ENCODE assay signal across 16 cellular contexts in the genomic region with DNA sequence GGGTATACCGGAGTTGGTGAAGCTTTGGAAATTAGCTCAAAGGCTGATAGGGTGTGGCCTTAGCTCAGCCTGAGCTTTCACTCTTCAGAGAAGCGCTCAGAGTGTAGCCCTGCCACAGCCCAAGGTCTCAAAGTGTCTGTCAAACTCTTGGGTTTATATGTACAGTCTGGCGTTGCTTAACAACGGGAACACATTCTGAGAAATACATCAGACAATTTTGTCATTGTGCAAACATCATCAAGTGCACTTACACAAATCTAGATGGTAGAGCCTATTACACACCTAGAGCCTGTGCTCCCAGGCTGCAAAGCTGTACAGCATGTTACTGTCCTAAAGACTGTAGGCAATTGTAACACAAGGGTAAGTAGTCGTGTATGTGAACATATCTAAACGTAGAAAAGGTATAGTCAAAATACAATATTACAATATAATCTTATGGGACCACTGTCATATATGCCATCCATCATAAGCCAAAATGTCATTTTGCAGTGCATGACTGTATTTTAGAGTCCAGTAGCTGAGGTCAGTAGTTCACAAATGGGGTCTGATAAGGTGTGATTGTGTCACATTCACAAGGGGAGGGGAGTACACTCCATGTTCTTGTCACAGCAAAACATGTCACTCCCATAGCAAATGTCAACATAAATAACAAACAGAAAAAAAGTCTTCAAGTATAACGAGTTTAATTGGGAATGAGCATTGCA. TPM values are rescaled to one million over a fixed set of nuclear protein-coding genes. Genes with fewer than 3 reads are reported as not detected.
DNase-seq lines count a peak whose midpoint lies in the region; ATAC-seq and TF ChIP-seq lines count a peak whose summit lies in the region.
"Had no signal": no experiment of that assay in that cellular context is flagged by ENCODE, and none has a peak within 500 bp of the region (broad histone marks: within the 10 kb centered on the region; RNA-seq: fewer than 3 reads in every experiment).

No MANE protein-coding gene starts in this region.

- H3K27ac ChIP-seq in body of pancreas = peak overlapping the region in 3 of 4 donors; percentile 8 to 77 (median 23)
- H3K27ac ChIP-seq in mucosa of rectum (ENCODE audit: low read depth in 2 of 2, low read length in 2 of 2) = peak overlapping the region; percentile 70 to 80
- no peak overlapping the region for H3K27ac ChIP-seq in vagina
- H3K27ac ChIP-seq: SK-N-MC had no signal

- TF ChIP-seq CTCF in body of pancreas (IDR thresholded peaks at IDR 0.05) (no peak), vagina (IDR thresholded peaks at IDR 0.05) (no peak)

- no peaks in the 10 kb centered on the region for H3K9me3 ChIP-seq in body of pancreas
- H3K9me3 ChIP-seq in mucosa of rectum (ENCODE audit: control insufficient read depth in 2 of 2, low read length in 2 of 2) = no peaks in the 10 kb centered on the region
- no peaks in the 10 kb centered on the region for H3K9me3 ChIP-seq in vagina

- 44 to 48% methylated on average over 7 of the region's 7 CpGs for WGBS in body of pancreas, 2 donors

- no peaks in the 10 kb centered on the region for H3K27me3 ChIP-seq in body of pancreas
- no peaks in the 10 kb centered on the region for H3K27me3 ChIP-seq in mucosa of rectum (ENCODE audit: control insufficient read depth in 2 of 2, insufficient read depth in 2 of 2, low read length in 2 of 2)
- no peaks in the 10 kb centered on the region for H3K27me3 ChIP-seq in vagina

- H3K36me3 ChIP-seq in body of pancreas (replicated peaks in 1 of 2; ENCODE audit: insufficient read depth in 1 of 2, low read depth in 2 of 2) (no peaks in the 10 kb centered on the region), mucosa of rectum (ENCODE audit: control insufficient read depth in 2 of 2, insufficient read depth in 2 of 2, low read length in 2 of 2) (peaks cover 2 to 5% of the 10 kb centered on the region in 2 donors), vagina (no peaks in the 10 kb centered on the region)

- H3K4me3 ChIP-seq in body of pancreas = no peak overlapping the region
- H3K4me3 ChIP-seq in mucosa of rectum (ENCODE audit: low read length in 2 of 2) = no peak overlapping the region
- H3K4me3 ChIP-seq in vagina = no peak overlapping the region
- H3K4me3 ChIP-seq: SK-N-MC had no signal

- H3K4me1 ChIP-seq in body of pancreas (peaks cover 27% of the 10 kb centered on the region), mucosa of rectum (ENCODE audit: control insufficient read depth in 2 of 2, insufficient read depth in 2 of 2, low read length in 2 of 2) (peaks cover 35 to 43% of the 10 kb centered on the region in 2 donors), vagina (peaks cover 33% of the 10 kb centered on the region)

- H3K9ac ChIP-seq in mucosa of rectum (ENCODE audit: low read depth in 1 of 2, low read length in 2 of 2) = peak overlapping the region in 1 of 2 donors; percentile 30

- intact Hi-C loops in body of pancreas (cut with DNase I) = no loop called here
- intact Hi-C loops in vagina (cut with DNase I) = no loop called here

- peak in 1 of 3 donors; percentile 34 for TF ChIP-seq POLR2A in body of pancreas (IDR thresholded peaks at IDR 0.05)
- no peak for TF ChIP-seq POLR2A in vagina (IDR thresholded peaks at IDR 0.05)

- DNase-seq in DMS79 (lab: John Stamatoyannopoulos, UW) = peak; percentile 25
- peak; percentile 45 for DNase-seq in NCI-H187 treated with DMSO at 0.1 percent for 48 hours (lab: John Stamatoyannopoulos, UW)
- peak; percentile 53 to 69 (median 68) for DNase-seq in body of pancreas
- DNase-seq in vagina (ENCODE audit: extremely low spot score in 2 of 2) = no peak
- DNase-seq: activated CD4-positive, alpha-beta T cell treated with anti-CD3 and anti-CD28 coated beads for 4 hours; activated naive CD4-positive, alpha-beta T cell; dermis blood vessel endothelial cell; Kasumi-1; stimulated activated naive CD8-positive, alpha-beta T cell treated with anti-CD3 and anti-CD28 coated beads, Interleukin-15, amount 100 ng/mL, for 72 hours; T1000 had no signal

- ATAC-seq in body of pancreas (peak; percentile 93), HG02981 (IDR thresholded peaks at IDR 0.05; ENCODE audit: unreplicated experiment) (no peak), GM18498 (IDR thresholded peaks at IDR 0.05; ENCODE audit: unreplicated experiment) (no peak)
- ATAC-seq: stimulated activated naive CD8-positive, alpha-beta T cell treated with anti-CD3 and anti-CD28 coated beads, Interleukin-15, amount 100 ng/mL, for 72 hours had no signal

RNA-seq across cellular contexts. Expression of gene CHAD, which starts 20.7 kb away (rescaled TPM):
- total RNA-seq in body of pancreas = 10 to 100 TPM in 1 of 2 donors, 1 to 10 TPM in 1; 8.8 to 13.2 TPM
- not detected for total RNA-seq in vagina
- total RNA-seq: dermis blood vessel endothelial cell, kidney epithelial cell, myocyte had no signal

RNA-seq across cellular contexts. Expression of gene ACSF2, which starts 22.0 kb away (rescaled TPM):
- total RNA-seq in body of pancreas (100 to 1,000 TPM in 1 of 2 donors, 10 to 100 TPM in 1; 18.7 to 120 TPM), vagina (56.0 TPM)

RNA-seq across cellular contexts. Expression of gene RSAD1, which starts 30.6 kb away (rescaled TPM):
- 10 to 100 TPM; 39.2 to 44.5 TPM for total RNA-seq in body of pancreas
- 37.3 TPM for total RNA-seq in vagina

RNA-seq across cellular contexts. Expression of gene LRRC59, which starts 50.7 kb away (rescaled TPM):
- total RNA-seq in body of pancreas = 100 to 1,000 TPM in 1 of 2 donors, 10 to 100 TPM in 1; 70.8 to 113 TPM
- total RNA-seq in vagina = 49.6 TPM

Comparison
In these comparisons a context has a peak if more than half of its experiments do, and no peak if none do; other contexts are left out.
1. DNase-seq: peak in DMS79 (single experiment), NCI-H187 treated with DMSO at 0.1 percent for 48 hours (single experiment) and body of pancreas (4 of 4); none in vagina (0 of 2).